ENCODE assay signal across 8 cellular contexts in the genomic region with DNA sequence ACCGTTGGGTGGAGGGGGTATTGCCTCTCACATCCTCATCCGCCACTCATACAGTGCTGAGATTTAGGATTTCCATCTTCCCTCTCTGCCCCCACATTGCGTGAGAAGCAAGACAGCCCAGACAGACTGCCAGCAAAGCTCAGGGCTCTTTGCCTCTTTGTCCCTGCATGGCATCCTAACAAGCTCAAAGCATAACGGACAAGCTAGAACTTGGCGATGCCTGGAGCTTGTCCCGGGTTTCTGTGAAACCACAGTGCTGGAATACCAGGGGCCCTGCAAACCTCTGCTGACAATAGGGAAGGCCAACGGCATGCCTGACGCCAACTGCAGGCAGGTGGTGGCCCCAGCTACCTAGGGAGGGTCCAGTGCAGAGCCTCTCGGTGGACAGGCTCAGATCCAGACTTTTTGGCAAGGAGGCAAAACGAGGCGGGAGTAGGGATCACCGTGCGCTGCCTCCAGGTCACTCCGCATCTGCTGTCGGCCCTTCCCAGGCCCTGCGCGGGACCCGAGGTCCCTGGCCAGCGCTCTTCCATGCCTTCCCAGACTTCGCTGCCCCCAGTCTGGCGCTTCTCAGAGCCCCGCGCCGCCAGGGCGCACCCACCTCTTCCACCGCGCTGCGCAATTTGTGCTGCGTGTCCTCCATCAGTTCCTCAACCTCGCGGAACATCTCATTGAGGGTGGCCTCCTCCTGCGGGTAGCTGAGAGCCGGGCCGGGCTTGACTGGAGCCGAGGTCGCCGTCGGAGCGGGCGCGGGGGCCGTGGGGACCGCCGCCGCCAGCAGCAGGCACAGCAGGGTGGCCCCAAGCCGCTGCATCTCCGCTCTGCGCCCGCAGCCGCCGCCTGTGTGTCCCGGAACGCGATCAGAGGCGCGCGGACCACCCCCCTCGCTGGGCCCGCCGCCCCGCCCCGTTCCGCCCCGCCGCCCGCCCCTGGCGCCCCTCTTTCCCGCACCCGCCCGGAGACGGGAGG. TPM values are rescaled to one million over a fixed set of nuclear protein-coding genes. Genes with fewer than 3 reads are reported as not detected.
DNase-seq lines count a peak whose midpoint lies in the region; ATAC-seq, FAIRE-seq and TF ChIP-seq lines count a peak whose summit lies in the region.

A gene (minus strand): TSS at position 858 of the 969 bp plus-strand sequence. CDS start 44 bp downstream, at position 814.

- peaks cover 13 to 28% of the 10 kb centered on the region in 2 experiments for H3K36me3 ChIP-seq in keratinocyte (ENCODE audit: control insufficient read depth in 2 of 2, extremely low read depth in 1 of 2, insufficient read depth in 2 of 2, low read length in 2 of 2)

- dilution Hi-C loops in keratinocyte (cut with MboI; ENCODE audit: extremely low pct_ligation_motif_present, low sequenced_read_pairs): no loop called here

- peak; percentile 96 for FAIRE-seq in keratinocyte (lab: Jason Lieb, UNC)

- H3K27ac ChIP-seq in keratinocyte (ENCODE audit: control insufficient read depth, insufficient read depth, low read length) (peak within 1 kb of the TSS; percentile 75), skin epidermis (peak within 1 kb of the TSS in 17 of 21 experiments; percentile 4 to 75 (median 64))

- peak within 1 kb of the TSS; percentile 95 for H3K4me2 ChIP-seq in keratinocyte (ENCODE audit: control insufficient read depth, extremely low read depth, insufficient read depth, low read depth, low read length)

- H3K9ac ChIP-seq in keratinocyte (ENCODE audit: control insufficient read depth, extremely low read depth, insufficient read depth, low read length): peak within 1 kb of the TSS; percentile 87

- ATAC-seq in GM19023 (IDR thresholded peaks at IDR 0.05; ENCODE audit: unreplicated experiment): no peak
- ATAC-seq in GM19397 (IDR thresholded peaks at IDR 0.05; ENCODE audit: unreplicated experiment): no peak

- H3K4me1 ChIP-seq in keratinocyte (ENCODE audit: control insufficient read depth, extremely low read depth, insufficient read depth, low read length): peaks cover 33% of the 10 kb centered on the region

- H2AFZ ChIP-seq in keratinocyte (ENCODE audit: control insufficient read depth, low read length): peak within 1 kb of the TSS; percentile 71

- H3K27ac Mint-ChIP-seq in HFFc6: peak within 1 kb of the TSS; percentile 82

- H3K4me3 ChIP-seq in keratinocyte (ENCODE audit: control insufficient read depth in 2 of 3, extremely low read depth in 1 of 3, insufficient read depth in 2 of 3, low read depth in 1 of 3, low read length in 3 of 3): peak within 1 kb of the TSS; percentile 75 to 87 (median 78)
- H3K4me3 ChIP-seq in skin epidermis: peak within 1 kb of the TSS; percentile 33 to 55 (median 45)

- no peaks in the 10 kb centered on the region for H3K9me3 ChIP-seq in keratinocyte (ENCODE audit: control insufficient read depth, low read depth, low read length)

- H3K27me3 ChIP-seq in keratinocyte (ENCODE audit: control insufficient read depth, extremely low read depth, insufficient read depth, low read length): no peaks in the 10 kb centered on the region

- H3K9me1 ChIP-seq in keratinocyte (ENCODE audit: control insufficient read depth, extremely low read depth, insufficient read depth, low read length): no peaks in the 10 kb centered on the region

- peaks cover 50% of the 10 kb centered on the region for H3K79me2 ChIP-seq in keratinocyte (ENCODE audit: control insufficient read depth, insufficient read depth, low read length)

- H3K36me3 Mint-ChIP-seq in HFFc6 (ENCODE audit: low read depth): peaks cover 36% of the 10 kb centered on the region

- H3K9me3 Mint-ChIP-seq in HFFc6: no peaks in the 10 kb centered on the region

- H3K27me3 Mint-ChIP-seq in HFFc6 (ENCODE audit: insufficient read depth): no peaks in the 10 kb centered on the region; the same call in 1 of the 2 replicates

- H3K4me3 Mint-ChIP-seq in HFFc6: peak within 1 kb of the TSS; percentile 89

- peaks cover 58% of the 10 kb centered on the region for H3K4me1 Mint-ChIP-seq in HFFc6 (ENCODE audit: low read depth)

- DNase-seq in A172 (ENCODE audit: low spot score) (no peak), HFFc6 (peak; percentile 38), cerebellar cortex (ENCODE audit: low spot score) (peak; percentile 74), keratinocyte (ENCODE audit: low read depth, low spot score) (no peak)
- no peak for DNase-seq in central memory CD4-positive, alpha-beta T cell

- peaks cover 5% of the 10 kb centered on the region for H4K20me1 ChIP-seq in keratinocyte (ENCODE audit: control insufficient read depth, extremely low read depth, insufficient read depth, low read length)

- TF ChIP-seq CTCF in HFFc6 (IDR thresholded peaks at IDR 0.05) (no peak), keratinocyte (optimal IDR thresholded peaks at IDR 0.05 in 1 of 3, IDR thresholded peaks at IDR 0.05 in 1 of 3, conservative IDR thresholded peaks at IDR 0.05 in 1 of 3; ENCODE audit: extremely low read depth in 1 of 3, insufficient read depth in 2 of 3, low read length in 3 of 3) (no peak)

RNA-seq across cellular contexts. Expression of the gene that starts here (rescaled TPM):
- 439 and 474 TPM in 2 replicates for total RNA-seq in A172 (2014; rRNA removed; shearing (Covaris generic))
- total RNA-seq in HFFc6 (2021; fragmentation: NEBNext Ultra II Directional; extraction: Animal tissue kit (Norgen Biotek cat#: 25700)): 100 to 1,000 TPM; 518 to 872 (median 646) TPM
- 712 to 984 TPM (median 777 TPM) in 3 replicates for polyA plus RNA-seq in keratinocyte
- polyA plus RNA-seq in keratinocyte (2011; ENCODE audit: low read depth): 449 TPM
- 673 and 675 TPM in 2 replicates for polyA plus RNA-seq in keratinocyte (2011; cell fraction: cytosol; rRNA removed)
- polyA plus RNA-seq in keratinocyte (2011; cell fraction: nucleus; rRNA removed): 1,006 and 1,193 TPM in 2 replicates
- 451 and 482 TPM in 2 replicates for polyA plus RNA-seq in keratinocyte (2012; ENCODE audit: low replicate concordance)
- 466 to 661 TPM (median 564 TPM) in 3 replicates for polyA minus RNA-seq in keratinocyte
- 657 TPM for polyA minus RNA-seq in keratinocyte (2011; cell fraction: cytosol; rRNA and poly(A)+ RNA removed)
- 427 and 766 TPM in 2 replicates for polyA minus RNA-seq in keratinocyte (2011; cell fraction: nucleus; rRNA and poly(A)+ RNA removed)

Comparison
In these comparisons a context has a peak if more than half of its experiments do, and no peak if none do; other contexts are left out.
1. DNase-seq: peak in HFFc6 (single experiment) and cerebellar cortex (single experiment); none in A172 (single experiment), keratinocyte (single experiment) and central memory CD4-positive, alpha-beta T cell (single experiment).